Comparison of ENCODE assay signal across 7 cellular contexts in the genomic region with DNA sequence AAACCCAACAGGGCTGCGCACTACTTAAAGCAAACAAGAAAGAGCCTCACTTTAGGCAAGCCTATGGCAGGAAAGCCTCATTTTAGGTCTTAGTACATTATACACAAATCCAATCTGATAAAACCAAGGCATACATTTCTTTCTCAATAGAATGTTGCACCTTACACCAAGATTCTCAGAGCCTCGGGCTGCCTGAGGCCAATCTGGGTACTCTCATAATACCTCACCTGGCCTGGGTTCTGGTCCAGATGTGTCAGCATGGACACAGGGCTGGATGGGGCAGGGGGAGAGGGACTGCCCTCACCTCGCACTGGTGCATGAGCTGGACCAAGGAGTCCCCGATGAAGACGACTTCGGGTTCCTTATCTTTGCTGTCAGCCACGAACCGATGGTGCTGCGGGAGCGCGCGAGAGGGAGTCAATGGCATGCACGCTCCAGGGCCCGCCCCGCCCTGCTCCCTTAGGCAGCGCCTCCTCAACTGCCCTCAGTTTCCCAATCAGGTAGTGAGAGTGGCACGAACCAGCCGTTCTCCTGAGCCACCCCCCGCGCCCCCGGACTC. TPM values are rescaled to one million over a fixed set of nuclear protein-coding genes. Genes with fewer than 3 reads are reported as not detected.
DNase-seq lines count a peak whose midpoint lies in the region; ATAC-seq and TF ChIP-seq lines count a peak whose summit lies in the region.

A gene with protein sequence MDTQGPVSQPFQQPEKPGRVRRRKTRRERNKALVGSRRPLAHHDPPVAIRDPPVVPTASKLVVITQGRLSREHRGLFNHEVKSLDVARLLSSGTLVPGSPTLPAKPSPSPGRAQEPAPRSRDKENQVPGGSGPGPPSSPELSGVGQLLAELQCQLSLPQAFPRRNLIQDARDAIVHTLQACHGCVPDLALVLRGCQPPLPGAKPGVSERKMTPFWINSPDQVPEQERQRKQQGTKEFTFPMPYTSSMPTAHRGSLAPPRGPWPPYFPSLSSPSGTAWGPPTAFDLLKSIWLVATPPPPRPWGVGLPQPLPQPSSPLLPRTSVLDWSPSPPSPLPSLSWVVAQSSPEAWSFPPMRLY (plus strand): TSS at position 487 of the 559 bp plus-strand sequence. CDS start 7,453 bp downstream, outside the sequence.

- H3K4me3 ChIP-seq in GM12875 (ENCODE audit: low read depth, low read length) (peak within 1 kb of the TSS; percentile 84), right cardiac atrium (ENCODE audit: low read length) (peak within 1 kb of the TSS; percentile 18), smooth muscle cell (peak within 1 kb of the TSS; percentile 66)

- H3K9me3 Mint-ChIP-seq in activated T-helper 17 cell treated with anti-CD3 and anti-CD28 coated beads, Interleukin-2, amount 50 U/mL, for 72 hours = no peaks in the 10 kb centered on the region

- ATAC-seq in HG03139 (IDR thresholded peaks at IDR 0.05; ENCODE audit: unreplicated experiment) = peak; percentile 13
- peak; percentile 53 for ATAC-seq in activated T-helper 17 cell treated with anti-CD3 and anti-CD28 coated beads, Interleukin-2, amount 50 U/mL, for 72 hours (replicated peaks)
- ATAC-seq in right cardiac atrium = peak; percentile 33

- H4K20me1 ChIP-seq in smooth muscle cell (ENCODE audit: low read depth) = peaks cover 6% of the 10 kb centered on the region

- H3K4me3 Mint-ChIP-seq in activated T-helper 17 cell treated with anti-CD3 and anti-CD28 coated beads, Interleukin-2, amount 50 U/mL, for 72 hours = peak within 1 kb of the TSS; percentile 89

- H3K27ac ChIP-seq in right cardiac atrium (ENCODE audit: low read length) (no peak within 1 kb of the TSS), smooth muscle cell (ENCODE audit: low read depth) (no peak within 1 kb of the TSS)

- H3K4me1 ChIP-seq in right cardiac atrium (ENCODE audit: control insufficient read depth, insufficient read depth, low read length) (no peaks in the 10 kb centered on the region), smooth muscle cell (ENCODE audit: low read depth) (peaks cover 13% of the 10 kb centered on the region)

- no peak within 1 kb of the TSS for H2AFZ ChIP-seq in smooth muscle cell (ENCODE audit: low read depth)

- WGBS in right cardiac atrium = 8% methylated on average over 21 of the region's 21 CpGs
- 8% methylated on average over 21 of the region's 21 CpGs for WGBS in smooth muscle cell (ENCODE audit: low lambda C conversion rate)

- H3K27me3 ChIP-seq in right cardiac atrium (ENCODE audit: control insufficient read depth, insufficient read depth) = no peaks in the 10 kb centered on the region
- no peaks in the 10 kb centered on the region for H3K27me3 ChIP-seq in smooth muscle cell (ENCODE audit: low read depth)

- intact Hi-C loops in right cardiac atrium (cut with DNase I) (no loop called here), posterior vena cava (cut with DNase I) (no loop called here)

- H3K79me2 ChIP-seq in smooth muscle cell (ENCODE audit: low read depth) = no peaks in the 10 kb centered on the region

- H3K4me2 ChIP-seq in smooth muscle cell = peak within 1 kb of the TSS; percentile 89

- H3K9ac ChIP-seq in smooth muscle cell (ENCODE audit: low read depth) = no peak within 1 kb of the TSS

- peaks cover 12% of the 10 kb centered on the region for H3K4me1 Mint-ChIP-seq in activated T-helper 17 cell treated with anti-CD3 and anti-CD28 coated beads, Interleukin-2, amount 50 U/mL, for 72 hours

- H3K36me3 ChIP-seq in smooth muscle cell (ENCODE audit: low read depth) = no peaks in the 10 kb centered on the region

- H3F3A ChIP-seq in smooth muscle cell (ENCODE audit: low read depth) = peaks cover under 1% of the 10 kb centered on the region

- H3K36me3 Mint-ChIP-seq in activated T-helper 17 cell treated with anti-CD3 and anti-CD28 coated beads, Interleukin-2, amount 50 U/mL, for 72 hours (ENCODE audit: low read depth) = peaks cover 4% of the 10 kb centered on the region

- H3K9me3 ChIP-seq in right cardiac atrium (ENCODE audit: control insufficient read depth, low read length) (no peaks in the 10 kb centered on the region), smooth muscle cell (replicated peaks; ENCODE audit: low read depth) (no peaks in the 10 kb centered on the region)

- DNase-seq in right cardiac atrium (no peak), smooth muscle cell (lab: John Stamatoyannopoulos, UW; ENCODE audit: unreplicated experiment) (no peak), NCI-H1436 (lab: John Stamatoyannopoulos, UW) (no peak), posterior vena cava (ENCODE audit: low spot score) (no peak)

- no peaks in the 10 kb centered on the region for H3K27me3 Mint-ChIP-seq in activated T-helper 17 cell treated with anti-CD3 and anti-CD28 coated beads, Interleukin-2, amount 50 U/mL, for 72 hours

- peak within 1 kb of the TSS; percentile 82 for H3K27ac Mint-ChIP-seq in activated T-helper 17 cell treated with anti-CD3 and anti-CD28 coated beads, Interleukin-2, amount 50 U/mL, for 72 hours

- no peak for TF ChIP-seq CTCF in GM12875 (IDR thresholded peaks at IDR 0.05; ENCODE audit: borderline replicate concordance, insufficient read depth, low read depth, low read length)
- TF ChIP-seq CTCF in smooth muscle cell (IDR thresholded peaks at IDR 0.05; ENCODE audit: borderline replicate concordance, insufficient read depth, poor library complexity, severe bottlenecking) = no peak

RNA-seq across cellular contexts. Expression of the gene that starts here (rescaled TPM):
- 1 to 10 TPM; 1.3 to 1.4 TPM for total RNA-seq in activated T-helper 17 cell treated with anti-CD3 and anti-CD28 coated beads, Interleukin-2, amount 50 U/mL, for 72 hours
- total RNA-seq in right cardiac atrium (under 1 TPM in 3 of 4 donors, not detected in 1; 0.20 to 0.32 (median 0.26) TPM), smooth muscle cell (0.45 and 1.3 TPM in 2 replicates), posterior vena cava (under 1 TPM in 1 of 2 donors, not detected in 1; 0.19 TPM)
- polyA plus RNA-seq in right cardiac atrium (0.29 TPM), smooth muscle cell (0.73 and 1.0 TPM in 2 replicates)

Comparison
In these comparisons a context has a peak if more than half of its experiments do, and no peak if none do; other contexts are left out.
1. Peak in ATAC-seq and H3K4me3 ChIP-seq in right cardiac atrium; RNA of the gene not detected or under 1 TPM.
2. H3K4me3 ChIP-seq: peak in every context shown above with its lines; median percentile 84 in GM12875; 66 in smooth muscle cell; 18 in right cardiac atrium.